Comparison of ENCODE assay signal across 16 cellular contexts in genomic region chr10:86642499-86642898, GRCh38. TPM values are rescaled to one million over a fixed set of nuclear protein-coding genes. Genes with fewer than 3 reads are reported as not detected.
DNase-seq lines count a peak whose midpoint lies in the region; FAIRE-seq and TF ChIP-seq lines count a peak whose summit lies in the region.
"Had no signal": no experiment of that assay in that cellular context is flagged by ENCODE, and none has a peak within 500 bp of the region (broad histone marks: within the 10 kb centered on the region; RNA-seq: fewer than 3 reads in every experiment).

No MANE protein-coding gene starts in this region.

- FAIRE-seq in urothelium cell line (lab: Jason Lieb, UNC), result no peak
- no peak for FAIRE-seq in HTR-8/SVneo (lab: Jason Lieb, UNC)

- no peak for TF ChIP-seq POLR2A in breast epithelium (IDR thresholded peaks at IDR 0.05)
- TF ChIP-seq POLR2A in esophagus muscularis mucosa (IDR thresholded peaks at IDR 0.05; ENCODE audit: low read depth), result no peak

- no peak for TF ChIP-seq CTCF in MCF 10A (IDR thresholded peaks at IDR 0.05; ENCODE audit: unreplicated experiment)
- no peak for TF ChIP-seq CTCF in breast epithelium (IDR thresholded peaks at IDR 0.05)
- peak in 1 of 3 experiments; percentile 31 for TF ChIP-seq CTCF in esophagus muscularis mucosa (IDR thresholded peaks at IDR 0.05)

- no peaks in the 10 kb centered on the region for H3K9me3 ChIP-seq in breast epithelium
- no peaks in the 10 kb centered on the region for H3K9me3 ChIP-seq in esophagus muscularis mucosa
- H3K9me3 ChIP-seq: right atrium auricular region had no signal

- WGBS in esophagus muscularis mucosa, result 76% methylated on average over 5 of the region's 5 CpGs

- TF ChIP-seq EP300 in esophagus muscularis mucosa (IDR thresholded peaks at IDR 0.05), result no peak

- no TSS peak for BruUV-seq in MCF 10A (replicated peaks; lab: Mats Ljungman, UMichigan)

- no peaks in the 10 kb centered on the region for H3K9me3 Mint-ChIP-seq in MCF 10A (ENCODE audit: unreplicated experiment)

- no peaks in the 10 kb centered on the region for H3K27me3 Mint-ChIP-seq in MCF 10A (ENCODE audit: insufficient read depth, unreplicated experiment)

- DNase-seq in MCF 10A (ENCODE audit: unreplicated experiment) (peak; percentile 37), breast epithelium (ENCODE audit: low spot score in 2 of 2) (no peak), M059J (ENCODE audit: low read depth) (peak; percentile 64), esophagus muscularis mucosa (ENCODE audit: extremely low spot score) (peak; percentile 86), urothelium cell line (ENCODE audit: low spot score) (peak; percentile 37), activated gamma-delta T cell treated with Interleukin-2 at 50 U/mL for 16 hours (no peak), NCI-H1436 (lab: John Stamatoyannopoulos, UW) (no peak), HTR-8/SVneo (ENCODE audit: insufficient read length, low spot score) (no peak)
- DNase-seq: activated CD4-positive, alpha-beta T cell treated with anti-CD3 and anti-CD28 coated beads for 1 hour; activated effector memory CD4-positive, alpha-beta T cell treated with anti-CD3 and anti-CD28 coated beads, Interleukin-2, amount 50 U/mL, for 16 hours; GDM1; NCI-H2029 had no signal

- no peak overlapping the region for H3K4me3 Mint-ChIP-seq in MCF 10A (ENCODE audit: unreplicated experiment)

- peaks cover 13% of the 10 kb centered on the region for H3K4me1 Mint-ChIP-seq in MCF 10A (ENCODE audit: insufficient read depth, unreplicated experiment)

- no peak overlapping the region for H3K27ac ChIP-seq in breast epithelium
- H3K27ac ChIP-seq in esophagus muscularis mucosa (replicated peaks in 1 of 4), result no peak overlapping the region
- H3K27ac ChIP-seq: coronary artery, right atrium auricular region had no signal

- no peak overlapping the region for H3K27ac Mint-ChIP-seq in MCF 10A (ENCODE audit: low read depth, unreplicated experiment)

- intact Hi-C loops in MCF 10A (cut with micrococcal nuclease) (no loop called here), breast epithelium (cut with DNase I; ENCODE audit: low total_unique reads) (no loop called here), esophagus muscularis mucosa (cut with DNase I) (no loop called here)

- CTCF ChIA-PET in MCF 10A (lab: Yijun Ruan, JAX), result interaction anchor here (0.6 to 2.7 kb wide), 8 partner anchors 10 to 1722 kb away, joined by 3 to 11 read pairs (median 3); no protein-coding TSS in a partner anchor

- peak overlapping the region in 1 of 3 donors; percentile 4 for H3K4me3 ChIP-seq in breast epithelium
- H3K4me3 ChIP-seq in esophagus muscularis mucosa, result no peak overlapping the region
- H3K4me3 ChIP-seq: coronary artery, right atrium auricular region had no signal

- no peaks in the 10 kb centered on the region for H3K36me3 Mint-ChIP-seq in MCF 10A (ENCODE audit: insufficient read depth, unreplicated experiment)

- H3K27me3 ChIP-seq in breast epithelium (no peaks in the 10 kb centered on the region), esophagus muscularis mucosa (no peaks in the 10 kb centered on the region)
- H3K27me3 ChIP-seq: right atrium auricular region had no signal

- POLR2A ChIA-PET in MCF 10A (lab: Yijun Ruan, JAX), result interaction anchor here (0.6 to 1.1 kb wide), 3 partner anchors 120 to 335 kb away, joined by 3 to 4 read pairs (median 3); no protein-coding TSS in a partner anchor

- no peaks in the 10 kb centered on the region for H3K36me3 ChIP-seq in breast epithelium
- H3K36me3 ChIP-seq in esophagus muscularis mucosa, result no peaks in the 10 kb centered on the region
- H3K36me3 ChIP-seq: right atrium auricular region had no signal

- H3K4me1 ChIP-seq in breast epithelium (no peaks in the 10 kb centered on the region), esophagus muscularis mucosa (peaks cover 3 to 28% (median 20%) of the 10 kb centered on the region in 4 donors)

RNA-seq across cellular contexts. Expression of gene OPN4, which starts 11.8 kb away (rescaled TPM):
- total RNA-seq in MCF 10A (2022) (not detected in 2 replicates), breast epithelium (not detected), esophagus muscularis mucosa (under 1 TPM in 1 of 4 donors, not detected in 3; 0.32 TPM)
- 0.52 TPM in 1 of 2 replicates, not detected in the other for total RNA-seq in M059J (2014; rRNA removed; shearing (Covaris generic))
- total RNA-seq: lung microvascular endothelial cell, ureter had no signal

RNA-seq across cellular contexts. Expression of gene LDB3, which starts 25.8 kb away (rescaled TPM):
- total RNA-seq in MCF 10A (2022) (0.23 and 0.29 TPM in 2 replicates), breast epithelium (1 to 10 TPM in 2 of 3 donors, under 1 TPM in 1; 0.98 to 2.9 (median 1.3) TPM), esophagus muscularis mucosa (10 to 100 TPM; 12.6 to 42.3 (median 21.6) TPM)
- 0.05 TPM in 2 replicates for total RNA-seq in M059J (2014; rRNA removed; shearing (Covaris generic))
- total RNA-seq: lung microvascular endothelial cell had no signal

Comparison
In these comparisons a context has a peak if more than half of its experiments do, and no peak if none do; other contexts are left out.
1. DNase-seq: peak in MCF 10A (single experiment), M059J (single experiment), esophagus muscularis mucosa (single experiment) and urothelium cell line (single experiment); none in breast epithelium (0 of 2), activated gamma-delta T cell treated with Interleukin-2 at 50 U/mL for 16 hours (single experiment), NCI-H1436 (single experiment) and HTR-8/SVneo (single experiment).